31 cellular contexts compared by ENCODE assay signal in genomic region chr1:221141059-221141458, GRCh38.
"Had no signal": no experiment of that assay in that cellular context is flagged by ENCODE, and none has a peak within 500 bp of the region (broad histone marks: within the 10 kb centered on the region; RNA-seq: fewer than 3 reads in every experiment).

No MANE protein-coding gene starts in this region.

- H3K27ac ChIP-seq: brain microvascular endothelial cell, coronary artery, dorsolateral prefrontal cortex, esophagus muscularis mucosa, foreskin keratinocyte, gastrocnemius medialis, heart left ventricle, VCaP had no signal

- H3K4me3 Mint-ChIP-seq: activated CD4-positive, alpha-beta memory T cell treated with anti-CD3 and anti-CD28 coated beads for 36 hours; activated CD8-positive, alpha-beta memory T cell treated with anti-CD3 and anti-CD28 coated beads, Interleukin-2, amount 10 ng/mL, durations not matched to agents 7 days and 5 days; activated CD8-positive, alpha-beta T cell treated with anti-CD3 and anti-CD28 coated beads, Interleukin-2, amount 10 ng/mL, durations not matched to agents 7 days and 5 days; activated naive CD8-positive, alpha-beta T cell; activated T-cell treated with anti-CD3 and anti-CD28 coated beads, Interleukin-2, amount 50 U/mL, for 72 hours; central memory CD8-positive, alpha-beta T cell; dendritic cell treated with granulocyte-macrophage colony-stimulating factor and Interleukin-4, amounts not matched to agents 40 ng/mL and 50 ng/mL, for 4 days; WTC11 had no signal

- H3K4me3 ChIP-seq: coronary artery, dorsolateral prefrontal cortex, esophagus muscularis mucosa, gastrocnemius medialis, heart left ventricle had no signal

- H3K27ac Mint-ChIP-seq: activated CD4-positive, alpha-beta memory T cell treated with anti-CD3 and anti-CD28 coated beads for 36 hours; activated CD8-positive, alpha-beta memory T cell treated with anti-CD3 and anti-CD28 coated beads, Interleukin-2, amount 10 ng/mL, durations not matched to agents 7 days and 5 days; activated CD8-positive, alpha-beta T cell treated with anti-CD3 and anti-CD28 coated beads, Interleukin-2, amount 10 ng/mL, durations not matched to agents 7 days and 5 days; activated naive CD8-positive, alpha-beta T cell; activated T-cell treated with anti-CD3 and anti-CD28 coated beads, Interleukin-2, amount 50 U/mL, for 72 hours; dendritic cell treated with granulocyte-macrophage colony-stimulating factor and Interleukin-4, amounts not matched to agents 40 ng/mL and 50 ng/mL, for 4 days; WTC11 had no signal

- H3K36me3 Mint-ChIP-seq: activated CD4-positive, alpha-beta memory T cell treated with anti-CD3 and anti-CD28 coated beads for 36 hours; activated CD8-positive, alpha-beta memory T cell treated with anti-CD3 and anti-CD28 coated beads, Interleukin-2, amount 10 ng/mL, durations not matched to agents 7 days and 5 days; activated naive CD8-positive, alpha-beta T cell; WTC11 had no signal

- H3K4me1 ChIP-seq: esophagus muscularis mucosa, foreskin keratinocyte, gastrocnemius medialis, heart left ventricle had no signal

- H3K9me3 ChIP-seq: esophagus muscularis mucosa, gastrocnemius medialis had no signal

- H3K27me3 Mint-ChIP-seq: activated CD8-positive, alpha-beta memory T cell treated with anti-CD3 and anti-CD28 coated beads, Interleukin-2, amount 10 ng/mL, durations not matched to agents 7 days and 5 days had no signal

- DNase-seq: activated CD4-positive, alpha-beta memory T cell treated with anti-CD3 and anti-CD28 coated beads for 36 hours; activated CD4-positive, alpha-beta T cell treated with anti-CD3 and anti-CD28 coated beads for 1 hour; activated CD4-positive, alpha-beta T cell treated with anti-CD3 and anti-CD28 coated beads for 48 hours; activated CD4-positive, alpha-beta T cell treated with anti-CD3 and anti-CD28 coated beads, Interleukin-2, amount 50 U/mL, for 1 hour; activated CD8-positive, alpha-beta memory T cell treated with anti-CD3 and anti-CD28 coated beads, Interleukin-2, amount 10 ng/mL, durations not matched to agents 7 days and 5 days; activated CD8-positive, alpha-beta memory T cell treated with anti-CD3 and anti-CD28 coated beads, Interleukin-2, amount 50 U/mL, for 4 hours; activated CD8-positive, alpha-beta T cell treated with anti-CD3 and anti-CD28 coated beads, Interleukin-2, amount 10 ng/mL, durations not matched to agents 7 days and 5 days; activated effector memory CD4-positive, alpha-beta T cell treated with Interleukin-2 at 50 U/mL for 16 hours; activated gamma-delta T cell treated with Interleukin-2 at 50 U/mL for 16 hours; activated naive CD4-positive, alpha-beta T cell treated with anti-CD3 and anti-CD28 coated beads, Interleukin-2, amount 50 U/mL, for 16 hours; activated naive CD4-positive, alpha-beta T cell treated with Interleukin-2 at 50 U/mL for 16 hours; activated T-cell treated with anti-CD3 and anti-CD28 coated beads, Interleukin-2, amount 50 U/mL, for 1 hour; activated T-cell treated with anti-CD3 and anti-CD28 coated beads, Interleukin-2, amount 50 U/mL, for 72 hours; amniotic stem cell; anterior cingulate cortex; brain microvascular endothelial cell; dorsolateral prefrontal cortex; effector memory CD4-positive, alpha-beta T cell; erythroblast; foreskin keratinocyte; gastrocnemius medialis; glutamatergic neuron; heart left ventricle; T-helper 2 cell had no signal

- H3K36me3 ChIP-seq: brain microvascular endothelial cell, esophagus muscularis mucosa, gastrocnemius medialis, heart left ventricle had no signal

- H3K27me3 ChIP-seq: brain microvascular endothelial cell, esophagus muscularis mucosa, foreskin keratinocyte, gastrocnemius medialis, heart left ventricle had no signal

- ATAC-seq: activated CD8-positive, alpha-beta memory T cell treated with anti-CD3 and anti-CD28 coated beads, Interleukin-2, amount 10 ng/mL, durations not matched to agents 7 days and 5 days; activated CD8-positive, alpha-beta T cell treated with anti-CD3 and anti-CD28 coated beads, Interleukin-2, amount 10 ng/mL, durations not matched to agents 7 days and 5 days; activated T-cell treated with anti-CD3 and anti-CD28 coated beads, Interleukin-2, amount 50 U/mL, for 72 hours; foreskin keratinocyte; gastrocnemius medialis; heart left ventricle had no signal

- H3K4me1 Mint-ChIP-seq: activated CD8-positive, alpha-beta memory T cell treated with anti-CD3 and anti-CD28 coated beads, Interleukin-2, amount 10 ng/mL, durations not matched to agents 7 days and 5 days; central memory CD8-positive, alpha-beta T cell; WTC11 had no signal
